8 cellular contexts compared by ENCODE assay signal in genomic region chr13:95624020-95624419, GRCh38. TPM values are rescaled to one million over a fixed set of nuclear protein-coding genes. Genes with fewer than 3 reads are reported as not detected.
DNase-seq lines count a peak whose midpoint lies in the region; ATAC-seq and TF ChIP-seq lines count a peak whose summit lies in the region.

No MANE protein-coding gene starts in this region.

- H3K9me3 Mint-ChIP-seq in endothelial cell (ENCODE audit: unreplicated experiment), result no peaks in the 10 kb centered on the region

- ATAC-seq in HG03159 (IDR thresholded peaks at IDR 0.05; ENCODE audit: unreplicated experiment) (peak; percentile 60), GM21737 (IDR thresholded peaks at IDR 0.05; ENCODE audit: unreplicated experiment) (no peak)

- TF ChIP-seq POLR2A in Peyer's patch (IDR thresholded peaks at IDR 0.05), result no peak

- no peak overlapping the region for H3K27ac ChIP-seq in Peyer's patch

- peaks cover 0 to 10% (median 0%) of the 10 kb centered on the region in 3 donors for H3K36me3 ChIP-seq in Peyer's patch

- no peaks in the 10 kb centered on the region for H3K4me1 Mint-ChIP-seq in endothelial cell (ENCODE audit: unreplicated experiment)

- H3K9me3 ChIP-seq in Peyer's patch, result no peaks in the 10 kb centered on the region

- peak; percentile 63 for TF ChIP-seq CTCF in GM12865 (IDR thresholded peaks at IDR 0.05; ENCODE audit: insufficient read depth, low read depth, low read length, missing control alignments)
- TF ChIP-seq CTCF in Peyer's patch (IDR thresholded peaks at IDR 0.05), result peak in 4 of 6 experiments; percentile 55 to 70 (median 68)
- peak; percentile 65 for TF ChIP-seq CTCF in endothelial cell (IDR thresholded peaks at IDR 0.05; ENCODE audit: unreplicated experiment)

- H3K4me3 ChIP-seq in GM12865 (ENCODE audit: low read depth, low read length) (no peak overlapping the region), Peyer's patch (no peak overlapping the region)

- H3K36me3 Mint-ChIP-seq in endothelial cell (ENCODE audit: low read depth, unreplicated experiment), result peaks cover 16% of the 10 kb centered on the region

- no peak overlapping the region for H3K4me3 Mint-ChIP-seq in endothelial cell (ENCODE audit: unreplicated experiment)

- H3K27ac Mint-ChIP-seq in endothelial cell (ENCODE audit: unreplicated experiment), result no peak overlapping the region

- H3K27me3 ChIP-seq in Peyer's patch, result no peaks in the 10 kb centered on the region

- no peaks in the 10 kb centered on the region for H3K4me1 ChIP-seq in Peyer's patch

- H3K27me3 Mint-ChIP-seq in endothelial cell (ENCODE audit: unreplicated experiment), result peaks cover 1% of the 10 kb centered on the region

- peak; percentile 61 to 68 for DNase-seq in AML-193 (lab: John Stamatoyannopoulos, UW)
- DNase-seq in GM12865 (ENCODE audit: low read depth), result peak; percentile 70
- no peak for DNase-seq in Peyer's patch
- peak; percentile 45 for DNase-seq in endothelial cell (ENCODE audit: low spot score)
- peak; percentile 42 for DNase-seq in myocyte (ENCODE audit: low read depth)
- no peak for DNase-seq in islet precursor cell

RNA-seq across cellular contexts. Expression of gene DZIP1, which starts 20.5 kb away (rescaled TPM):
- total RNA-seq in Peyer's patch (10 to 100 TPM in 1 of 4 donors, 1 to 10 TPM in 3; 2.5 to 61.9 (median 5.2) TPM), endothelial cell (ENCODE audit: unreplicated experiment) (39.7 TPM), myocyte (23.0 and 27.9 TPM in 2 replicates)
- 23.0 TPM for polyA plus RNA-seq in myocyte (2012)

RNA-seq across cellular contexts. Expression of gene DNAJC3, which starts 52.9 kb away (rescaled TPM):
- total RNA-seq in Peyer's patch (10 to 100 TPM; 26.4 to 61.5 (median 36.1) TPM), endothelial cell (ENCODE audit: unreplicated experiment) (50.3 TPM), myocyte (33.9 and 42.5 TPM in 2 replicates)
- polyA plus RNA-seq in myocyte (2012), result 19.3 TPM

Comparison
In these comparisons a context has a peak if more than half of its experiments do, and no peak if none do; other contexts are left out.
1. DNase-seq: peak in AML-193 (2 of 2), GM12865 (single experiment), endothelial cell (single experiment) and myocyte (single experiment); none in Peyer's patch (0 of 3) and islet precursor cell (single experiment).
2. Peak in every context shown above with its lines, with median percentiles within 50 percentile points of each other: CTCF ChIP-seq.